Comparison of ENCODE assay signal across 22 cellular contexts in genomic region chr13:46715363-46715762, GRCh38.
DNase-seq lines count a peak whose midpoint lies in the region; FAIRE-seq and TF ChIP-seq lines count a peak whose summit lies in the region.
"Had no signal": no experiment of that assay in that cellular context is flagged by ENCODE, and none has a peak within 500 bp of the region (broad histone marks: within the 10 kb centered on the region; RNA-seq: fewer than 3 reads in every experiment).

No MANE protein-coding gene starts in this region.

- H4K20me1 ChIP-seq in neural progenitor cell (ENCODE audit: low read depth) = no peaks in the 10 kb centered on the region

- H3K27me3 ChIP-seq in endodermal cell (ENCODE audit: control insufficient read depth, insufficient read depth, low read length, poor library complexity, severe bottlenecking) (no peaks in the 10 kb centered on the region), neural progenitor cell (no peaks in the 10 kb centered on the region)
- H3K27me3 ChIP-seq: BE2C; BLaER1 treated with 17β-estradiol and CSF1 and Interleukin-3, amounts not matched to agents 10 nM and 100 nM had no signal

- H3K36me3 ChIP-seq in endodermal cell (ENCODE audit: control insufficient read depth, insufficient read depth, low read length) (peaks cover 4% of the 10 kb centered on the region), neural progenitor cell (no peaks in the 10 kb centered on the region)

- H3K27ac ChIP-seq in endodermal cell (ENCODE audit: low read depth, low read length) = no peak overlapping the region
- H3K27ac ChIP-seq in neural progenitor cell = no peak overlapping the region
- H3K27ac ChIP-seq: A549; BLaER1 treated with 17β-estradiol and CSF1 and Interleukin-3, amounts not matched to agents 10 nM and 100 nM had no signal

- TF ChIP-seq CTCF in endodermal cell (conservative IDR thresholded peaks at IDR 0.05) = peak; percentile 30
- peak; percentile 19 for TF ChIP-seq CTCF in neural progenitor cell (IDR thresholded peaks at IDR 0.05)

- H3K27me3 Mint-ChIP-seq in endodermal cell (ENCODE audit: insufficient read depth) = no peaks in the 10 kb centered on the region
- H3K27me3 Mint-ChIP-seq in neural progenitor cell (ENCODE audit: insufficient read depth, low read depth) = no peaks in the 10 kb centered on the region
- H3K27me3 Mint-ChIP-seq: CD4-positive, alpha-beta T cell; CD8-positive, alpha-beta memory T cell had no signal

- no peak overlapping the region for H3K4me3 Mint-ChIP-seq in endodermal cell
- no peak overlapping the region for H3K4me3 Mint-ChIP-seq in neural progenitor cell
- H3K4me3 Mint-ChIP-seq: CD14-positive monocyte; CD4-positive, alpha-beta T cell; CD8-positive, alpha-beta memory T cell; GM23338; H9 had no signal

- no peaks in the 10 kb centered on the region for H3K9me3 Mint-ChIP-seq in endodermal cell
- no peaks in the 10 kb centered on the region for H3K9me3 Mint-ChIP-seq in neural progenitor cell
- H3K9me3 Mint-ChIP-seq: CD14-positive monocyte; CD4-positive, alpha-beta T cell; CD8-positive, alpha-beta memory T cell; GM23338; H9 had no signal

- no peak overlapping the region for H3K9ac ChIP-seq in endodermal cell (ENCODE audit: extremely low read depth, low read length, poor library complexity, severe bottlenecking)
- H3K9ac ChIP-seq in neural progenitor cell = no peak overlapping the region
- H3K9ac ChIP-seq: BLaER1 treated with 17β-estradiol and CSF1 and Interleukin-3, amounts not matched to agents 10 nM and 100 nM had no signal

- H3K27ac Mint-ChIP-seq in endodermal cell (no peak overlapping the region), neural progenitor cell (no peak overlapping the region)
- H3K27ac Mint-ChIP-seq: CD14-positive monocyte; CD4-positive, alpha-beta T cell; CD8-positive, alpha-beta memory T cell; GM23338; H9 had no signal

- WGBS in endodermal cell (ENCODE audit: insufficient coverage in 1 of 2, insufficient read length in 1 of 2), 2 experiments = 94% methylated on average over 3 of the region's 3 CpGs; no CpG with 5 or more reads in 1 of the 2 experiments

- TF ChIP-seq POLR2A in GM12891 (IDR thresholded peaks at IDR 0.05; ENCODE audit: low read depth, low read length) = no peak

- DNase-seq in NCI-H82 (lab: John Stamatoyannopoulos, UW) = peak; percentile 21
- no peak for DNase-seq in NCI-H82 treated with DMSO at 0.1 percent for 48 hours (lab: John Stamatoyannopoulos, UW; ENCODE audit: unreplicated experiment)
- DNase-seq in GM12891 (ENCODE audit: insufficient read length, low spot score) = no peak
- no peak for DNase-seq in endodermal cell
- DNase-seq in neural progenitor cell (ENCODE audit: low spot score) = no peak
- no peak for DNase-seq in KBM-7
- no peak for DNase-seq in Kasumi-1 (lab: John Stamatoyannopoulos, UW)
- DNase-seq: 8988T; ACHN; AML-193; BE2C; CD4-positive, alpha-beta T cell; CD8-positive, alpha-beta memory T cell; DMS 273 treated with DMSO at 0.1 percent for 48 hours; DMS79; EL; GF-D8; H9 had no signal

- peaks cover 2% of the 10 kb centered on the region for H3F3A ChIP-seq in neural progenitor cell (ENCODE audit: low read depth)

- in situ Hi-C loops in KBM-7 (cut with MboI; ENCODE audit: low pct_unique_long_range_greater_than_20kb, low sequenced_read_pairs) = no loop called here

- no peaks in the 10 kb centered on the region for H3K79me2 ChIP-seq in neural progenitor cell (ENCODE audit: low read depth)

- H3K4me1 Mint-ChIP-seq in endodermal cell (peaks cover 7% of the 10 kb centered on the region), neural progenitor cell (no peaks in the 10 kb centered on the region)
- H3K4me1 Mint-ChIP-seq: CD14-positive monocyte; CD8-positive, alpha-beta memory T cell had no signal

- no peak overlapping the region for H3K4me3 ChIP-seq in endodermal cell (ENCODE audit: low read length)
- H3K4me3 ChIP-seq in neural progenitor cell = no peak overlapping the region
- H3K4me3 ChIP-seq: A549; BLaER1 treated with 17β-estradiol and CSF1 and Interleukin-3, amounts not matched to agents 10 nM and 100 nM; GM23338 had no signal

- H3K9me3 ChIP-seq in endodermal cell (ENCODE audit: control insufficient read depth, low read length) (no peaks in the 10 kb centered on the region), neural progenitor cell (ENCODE audit: low read depth) (no peaks in the 10 kb centered on the region)
- H3K9me3 ChIP-seq: A549; BE2C; BLaER1 treated with 17β-estradiol and CSF1 and Interleukin-3, amounts not matched to agents 10 nM and 100 nM had no signal

- H3K4me1 ChIP-seq in endodermal cell (ENCODE audit: control insufficient read depth, insufficient read depth, low read length) = no peaks in the 10 kb centered on the region
- H3K4me1 ChIP-seq in neural progenitor cell = peaks cover 7% of the 10 kb centered on the region
- H3K4me1 ChIP-seq: BE2C had no signal

- H2AFZ ChIP-seq in neural progenitor cell (replicated peaks) = no peak overlapping the region
- H2AFZ ChIP-seq: GM23338 had no signal

- H3K36me3 Mint-ChIP-seq in endodermal cell (ENCODE audit: low read depth) = no peaks in the 10 kb centered on the region
- H3K36me3 Mint-ChIP-seq in neural progenitor cell = peaks cover 5% of the 10 kb centered on the region

- H3K4me2 ChIP-seq in neural progenitor cell = no peak overlapping the region
- H3K4me2 ChIP-seq: A549; BLaER1 treated with 17β-estradiol and CSF1 and Interleukin-3, amounts not matched to agents 10 nM and 100 nM; GM23338 had no signal

- peak; percentile 59 for FAIRE-seq in GM12891 (lab: Jason Lieb, UNC)
- FAIRE-seq: A549 had no signal

TF ChIP-seq in GM12891, 5 proteins besides CTCF, POLR2A, EP300 and RAD21:
- TF ChIP-seq PAX5 (IDR thresholded peaks at IDR 0.05; ENCODE audit: insufficient read depth, low read length, severe bottlenecking) (no peak), POLR2AphosphoS5 (IDR thresholded peaks at IDR 0.05; ENCODE audit: low read depth, low read length) (no peak), POU2F2 (IDR thresholded peaks at IDR 0.05; ENCODE audit: low read depth, low read length) (no peak), TAF1 (IDR thresholded peaks at IDR 0.05; ENCODE audit: low read depth, low read length) (no peak), SPI1 (IDR thresholded peaks at IDR 0.05; ENCODE audit: low read depth, low read length) (no peak)
